In genomic region chr15:76931397-76932089, GRCh38 we compare ENCODE assay signal across 1 cellular context.
TF ChIP-seq lines count a peak whose summit lies in the region.

TSS of gene RCN2 (plus strand) at chr15:76931749. CDS start at chr15:76931842, 93 bp downstream.

TF ChIP-seq in HepG2, 621 proteins besides CTCF, POLR2A, EP300 and RAD21 (continued from another document and continues in another):
- TF ChIP-seq, protein P1, sequence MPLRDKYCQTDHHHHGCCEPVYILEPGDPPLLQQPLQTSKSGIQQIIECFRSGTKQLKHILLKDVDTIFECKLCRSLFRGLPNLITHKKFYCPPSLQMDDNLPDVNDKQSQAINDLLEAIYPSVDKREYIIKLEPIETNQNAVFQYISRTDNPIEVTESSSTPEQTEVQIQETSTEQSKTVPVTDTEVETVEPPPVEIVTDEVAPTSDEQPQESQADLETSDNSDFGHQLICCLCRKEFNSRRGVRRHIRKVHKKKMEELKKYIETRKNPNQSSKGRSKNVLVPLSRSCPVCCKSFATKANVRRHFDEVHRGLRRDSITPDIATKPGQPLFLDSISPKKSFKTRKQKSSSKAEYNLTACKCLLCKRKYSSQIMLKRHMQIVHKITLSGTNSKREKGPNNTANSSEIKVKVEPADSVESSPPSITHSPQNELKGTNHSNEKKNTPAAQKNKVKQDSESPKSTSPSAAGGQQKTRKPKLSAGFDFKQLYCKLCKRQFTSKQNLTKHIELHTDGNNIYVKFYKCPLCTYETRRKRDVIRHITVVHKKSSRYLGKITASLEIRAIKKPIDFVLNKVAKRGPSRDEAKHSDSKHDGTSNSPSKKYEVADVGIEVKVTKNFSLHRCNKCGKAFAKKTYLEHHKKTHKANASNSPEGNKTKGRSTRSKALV (CRISPR knock-in tag; IDR thresholded peaks at IDR 0.05), result no peak
- TF ChIP-seq SSRP1 (CRISPR knock-in tag; IDR thresholded peaks at IDR 0.05), result no peak
- TF ChIP-seq, protein P2, sequence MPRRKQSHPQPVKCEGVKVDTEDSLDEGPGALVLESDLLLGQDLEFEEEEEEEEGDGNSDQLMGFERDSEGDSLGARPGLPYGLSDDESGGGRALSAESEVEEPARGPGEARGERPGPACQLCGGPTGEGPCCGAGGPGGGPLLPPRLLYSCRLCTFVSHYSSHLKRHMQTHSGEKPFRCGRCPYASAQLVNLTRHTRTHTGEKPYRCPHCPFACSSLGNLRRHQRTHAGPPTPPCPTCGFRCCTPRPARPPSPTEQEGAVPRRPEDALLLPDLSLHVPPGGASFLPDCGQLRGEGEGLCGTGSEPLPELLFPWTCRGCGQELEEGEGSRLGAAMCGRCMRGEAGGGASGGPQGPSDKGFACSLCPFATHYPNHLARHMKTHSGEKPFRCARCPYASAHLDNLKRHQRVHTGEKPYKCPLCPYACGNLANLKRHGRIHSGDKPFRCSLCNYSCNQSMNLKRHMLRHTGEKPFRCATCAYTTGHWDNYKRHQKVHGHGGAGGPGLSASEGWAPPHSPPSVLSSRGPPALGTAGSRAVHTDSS (CRISPR knock-in tag; conservative IDR thresholded peaks at IDR 0.05), result no peak
- no peak for TF ChIP-seq ISL2 (CRISPR knock-in tag; IDR thresholded peaks at IDR 0.05)
- no peak for TF ChIP-seq FOXC1 (CRISPR knock-in tag; IDR thresholded peaks at IDR 0.05; ENCODE audit: borderline replicate concordance)
- no peak for TF ChIP-seq JUN (CRISPR knock-in tag; IDR thresholded peaks at IDR 0.05)
- TF ChIP-seq EZH2 (conservative IDR thresholded peaks at IDR 0.05; ENCODE audit: low read depth, low read length), result no peak
- TF ChIP-seq AHR (CRISPR knock-in tag; IDR thresholded peaks at IDR 0.05), result no peak
- TF ChIP-seq ZNF83 (CRISPR knock-in tag; IDR thresholded peaks at IDR 0.05; ENCODE audit: borderline replicate concordance), result no peak
- no peak; the same call in 1 of the 2 replicates for TF ChIP-seq NR1H2 (CRISPR knock-in tag; IDR thresholded peaks at IDR 0.05; ENCODE audit: borderline replicate concordance, low read depth)
- TF ChIP-seq ELK4 (CRISPR knock-in tag; IDR thresholded peaks at IDR 0.05; ENCODE audit: borderline replicate concordance), result no peak
- no peak for TF ChIP-seq ZNF256 (CRISPR knock-in tag; conservative IDR thresholded peaks at IDR 0.05)
- TF ChIP-seq, protein P3, sequence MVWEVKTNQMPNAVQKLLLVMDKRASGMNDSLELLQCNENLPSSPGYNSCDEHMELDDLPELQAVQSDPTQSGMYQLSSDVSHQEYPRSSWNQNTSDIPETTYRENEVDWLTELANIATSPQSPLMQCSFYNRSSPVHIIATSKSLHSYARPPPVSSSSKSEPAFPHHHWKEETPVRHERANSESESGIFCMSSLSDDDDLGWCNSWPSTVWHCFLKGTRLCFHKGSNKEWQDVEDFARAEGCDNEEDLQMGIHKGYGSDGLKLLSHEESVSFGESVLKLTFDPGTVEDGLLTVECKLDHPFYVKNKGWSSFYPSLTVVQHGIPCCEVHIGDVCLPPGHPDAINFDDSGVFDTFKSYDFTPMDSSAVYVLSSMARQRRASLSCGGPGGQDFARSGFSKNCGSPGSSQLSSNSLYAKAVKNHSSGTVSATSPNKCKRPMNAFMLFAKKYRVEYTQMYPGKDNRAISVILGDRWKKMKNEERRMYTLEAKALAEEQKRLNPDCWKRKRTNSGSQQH (CRISPR knock-in tag; IDR thresholded peaks at IDR 0.05; ENCODE audit: low read depth), result 0 out of 2 replicates have a peak, but pooled peaks have one; percentile 16
- TF ChIP-seq EED (CRISPR knock-in tag; IDR thresholded peaks at IDR 0.05), result no peak
- 0 out of 2 replicates have a peak, but pooled peaks have one; percentile 32 for TF ChIP-seq ZBED4 (CRISPR knock-in tag; IDR thresholded peaks at IDR 0.05; ENCODE audit: borderline replicate concordance)
- peak; percentile 84 for TF ChIP-seq RNF2 (conservative IDR thresholded peaks at IDR 0.05; ENCODE audit: low read depth)
- no peak for TF ChIP-seq ZKSCAN8 (CRISPR knock-in tag; IDR thresholded peaks at IDR 0.05; ENCODE audit: borderline replicate concordance)
- no peak for TF ChIP-seq RBM39 (IDR thresholded peaks at IDR 0.05; ENCODE audit: low read depth, low read length, poor library complexity, severe bottlenecking)
- TF ChIP-seq MTA3 (CRISPR knock-in tag; IDR thresholded peaks at IDR 0.05), result no peak
- TF ChIP-seq, protein P4, sequence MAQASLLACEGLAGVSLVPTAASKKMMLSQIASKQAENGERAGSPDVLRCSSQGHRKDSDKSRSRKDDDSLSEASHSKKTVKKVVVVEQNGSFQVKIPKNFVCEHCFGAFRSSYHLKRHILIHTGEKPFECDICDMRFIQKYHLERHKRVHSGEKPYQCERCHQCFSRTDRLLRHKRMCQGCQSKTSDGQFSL (CRISPR knock-in tag; IDR thresholded peaks at IDR 0.05), result no peak
- TF ChIP-seq KDM5B (CRISPR knock-in tag; IDR thresholded peaks at IDR 0.05; ENCODE audit: borderline replicate concordance), result peak; percentile 45; the same call in 1 of the 2 replicates
- no peak for TF ChIP-seq MED13 (CRISPR knock-in tag; IDR thresholded peaks at IDR 0.05)
- TF ChIP-seq, protein P5, sequence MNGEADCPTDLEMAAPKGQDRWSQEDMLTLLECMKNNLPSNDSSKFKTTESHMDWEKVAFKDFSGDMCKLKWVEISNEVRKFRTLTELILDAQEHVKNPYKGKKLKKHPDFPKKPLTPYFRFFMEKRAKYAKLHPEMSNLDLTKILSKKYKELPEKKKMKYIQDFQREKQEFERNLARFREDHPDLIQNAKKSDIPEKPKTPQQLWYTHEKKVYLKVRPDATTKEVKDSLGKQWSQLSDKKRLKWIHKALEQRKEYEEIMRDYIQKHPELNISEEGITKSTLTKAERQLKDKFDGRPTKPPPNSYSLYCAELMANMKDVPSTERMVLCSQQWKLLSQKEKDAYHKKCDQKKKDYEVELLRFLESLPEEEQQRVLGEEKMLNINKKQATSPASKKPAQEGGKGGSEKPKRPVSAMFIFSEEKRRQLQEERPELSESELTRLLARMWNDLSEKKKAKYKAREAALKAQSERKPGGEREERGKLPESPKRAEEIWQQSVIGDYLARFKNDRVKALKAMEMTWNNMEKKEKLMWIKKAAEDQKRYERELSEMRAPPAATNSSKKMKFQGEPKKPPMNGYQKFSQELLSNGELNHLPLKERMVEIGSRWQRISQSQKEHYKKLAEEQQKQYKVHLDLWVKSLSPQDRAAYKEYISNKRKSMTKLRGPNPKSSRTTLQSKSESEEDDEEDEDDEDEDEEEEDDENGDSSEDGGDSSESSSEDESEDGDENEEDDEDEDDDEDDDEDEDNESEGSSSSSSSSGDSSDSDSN (CRISPR knock-in tag; IDR thresholded peaks at IDR 0.05), result peak; percentile 95
- no peak for TF ChIP-seq GABPA (IDR thresholded peaks at IDR 0.05; ENCODE audit: low read depth, low read length)
- TF ChIP-seq GABPA (CRISPR knock-in tag; IDR thresholded peaks at IDR 0.05; ENCODE audit: low read depth), result no peak
- no peak for TF ChIP-seq ZNF407 (CRISPR knock-in tag; IDR thresholded peaks at IDR 0.05; ENCODE audit: not compliant biosample characterization)
- TF ChIP-seq, protein P6, sequence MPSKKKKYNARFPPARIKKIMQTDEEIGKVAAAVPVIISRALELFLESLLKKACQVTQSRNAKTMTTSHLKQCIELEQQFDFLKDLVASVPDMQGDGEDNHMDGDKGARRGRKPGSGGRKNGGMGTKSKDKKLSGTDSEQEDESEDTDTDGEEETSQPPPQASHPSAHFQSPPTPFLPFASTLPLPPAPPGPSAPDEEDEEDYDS (CRISPR knock-in tag; IDR thresholded peaks at IDR 0.05), result peak; percentile 90; the same call in 1 of the 2 replicates
- TF ChIP-seq NFE2L1 (CRISPR knock-in tag; IDR thresholded peaks at IDR 0.05; ENCODE audit: borderline replicate concordance), result no peak
- TF ChIP-seq, protein P7, sequence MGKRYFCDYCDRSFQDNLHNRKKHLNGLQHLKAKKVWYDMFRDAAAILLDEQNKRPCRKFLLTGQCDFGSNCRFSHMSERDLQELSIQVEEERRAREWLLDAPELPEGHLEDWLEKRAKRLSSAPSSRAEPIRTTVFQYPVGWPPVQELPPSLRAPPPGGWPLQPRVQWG (CRISPR knock-in tag; IDR thresholded peaks at IDR 0.05; ENCODE audit: borderline replicate concordance, low read depth), result no peak
- 0 out of 2 replicates have a peak, but pooled peaks have one; percentile 29 for TF ChIP-seq RXRA (CRISPR knock-in tag; IDR thresholded peaks at IDR 0.05)
- no peak for TF ChIP-seq ZNF678 (CRISPR knock-in tag; IDR thresholded peaks at IDR 0.05)
- peak; percentile 24; the same call in 1 of the 2 replicates for TF ChIP-seq E2F5 (CRISPR knock-in tag; conservative IDR thresholded peaks at IDR 0.05)
- TF ChIP-seq ZNF232 (CRISPR knock-in tag; IDR thresholded peaks at IDR 0.05; ENCODE audit: borderline replicate concordance), result no peak
- 0 out of 2 replicates have a peak, but pooled peaks have one; percentile 18 for TF ChIP-seq KDM4B (CRISPR knock-in tag; IDR thresholded peaks at IDR 0.05)
